In the genomic region with DNA sequence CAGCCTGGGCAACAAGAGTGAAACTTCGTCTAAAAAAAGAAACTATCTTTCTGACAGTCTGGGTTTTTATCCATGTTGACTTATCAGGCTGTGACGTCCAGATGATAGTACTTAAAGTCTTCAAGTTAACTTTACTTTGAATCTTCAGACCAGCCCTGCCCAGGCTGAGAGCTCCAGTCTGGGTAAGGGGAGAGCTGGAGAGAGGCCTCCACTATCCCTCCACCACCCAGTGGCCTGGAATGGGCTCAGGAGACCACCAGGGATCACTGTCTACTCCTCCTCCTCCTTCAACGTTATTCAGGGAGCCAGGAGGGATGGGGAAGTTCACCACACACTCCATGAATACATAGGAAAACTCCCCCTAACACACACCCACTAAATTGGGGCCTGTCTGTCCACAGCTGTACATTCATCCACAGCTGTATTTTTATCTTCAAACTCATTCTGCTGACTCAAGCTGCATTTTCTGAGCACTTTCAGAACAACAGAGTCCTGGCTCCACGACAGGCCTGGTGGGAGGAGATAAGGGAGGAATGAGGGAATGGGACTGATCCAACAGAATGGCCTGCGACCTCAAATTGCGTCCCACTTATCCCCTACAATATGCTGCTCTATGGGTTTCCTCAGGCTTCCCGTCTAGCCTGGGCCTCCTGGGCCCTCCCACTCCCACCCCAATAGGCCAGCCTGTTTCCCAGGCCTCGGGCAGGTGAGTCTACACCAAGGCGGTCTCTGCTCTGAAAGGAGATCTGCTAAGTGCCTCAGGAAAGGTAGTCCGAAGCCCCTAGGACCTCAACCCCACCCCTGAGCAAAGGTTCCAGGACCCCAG, we compare ENCODE assay signal across 1 cellular context.
TF ChIP-seq lines count a peak whose summit lies in the region.

No MANE protein-coding gene starts in this region.

TF ChIP-seq in K562, 482 proteins besides CTCF, POLR2A, EP300 and RAD21 (continued from another document and continues in another):
- TF ChIP-seq, protein P1, sequence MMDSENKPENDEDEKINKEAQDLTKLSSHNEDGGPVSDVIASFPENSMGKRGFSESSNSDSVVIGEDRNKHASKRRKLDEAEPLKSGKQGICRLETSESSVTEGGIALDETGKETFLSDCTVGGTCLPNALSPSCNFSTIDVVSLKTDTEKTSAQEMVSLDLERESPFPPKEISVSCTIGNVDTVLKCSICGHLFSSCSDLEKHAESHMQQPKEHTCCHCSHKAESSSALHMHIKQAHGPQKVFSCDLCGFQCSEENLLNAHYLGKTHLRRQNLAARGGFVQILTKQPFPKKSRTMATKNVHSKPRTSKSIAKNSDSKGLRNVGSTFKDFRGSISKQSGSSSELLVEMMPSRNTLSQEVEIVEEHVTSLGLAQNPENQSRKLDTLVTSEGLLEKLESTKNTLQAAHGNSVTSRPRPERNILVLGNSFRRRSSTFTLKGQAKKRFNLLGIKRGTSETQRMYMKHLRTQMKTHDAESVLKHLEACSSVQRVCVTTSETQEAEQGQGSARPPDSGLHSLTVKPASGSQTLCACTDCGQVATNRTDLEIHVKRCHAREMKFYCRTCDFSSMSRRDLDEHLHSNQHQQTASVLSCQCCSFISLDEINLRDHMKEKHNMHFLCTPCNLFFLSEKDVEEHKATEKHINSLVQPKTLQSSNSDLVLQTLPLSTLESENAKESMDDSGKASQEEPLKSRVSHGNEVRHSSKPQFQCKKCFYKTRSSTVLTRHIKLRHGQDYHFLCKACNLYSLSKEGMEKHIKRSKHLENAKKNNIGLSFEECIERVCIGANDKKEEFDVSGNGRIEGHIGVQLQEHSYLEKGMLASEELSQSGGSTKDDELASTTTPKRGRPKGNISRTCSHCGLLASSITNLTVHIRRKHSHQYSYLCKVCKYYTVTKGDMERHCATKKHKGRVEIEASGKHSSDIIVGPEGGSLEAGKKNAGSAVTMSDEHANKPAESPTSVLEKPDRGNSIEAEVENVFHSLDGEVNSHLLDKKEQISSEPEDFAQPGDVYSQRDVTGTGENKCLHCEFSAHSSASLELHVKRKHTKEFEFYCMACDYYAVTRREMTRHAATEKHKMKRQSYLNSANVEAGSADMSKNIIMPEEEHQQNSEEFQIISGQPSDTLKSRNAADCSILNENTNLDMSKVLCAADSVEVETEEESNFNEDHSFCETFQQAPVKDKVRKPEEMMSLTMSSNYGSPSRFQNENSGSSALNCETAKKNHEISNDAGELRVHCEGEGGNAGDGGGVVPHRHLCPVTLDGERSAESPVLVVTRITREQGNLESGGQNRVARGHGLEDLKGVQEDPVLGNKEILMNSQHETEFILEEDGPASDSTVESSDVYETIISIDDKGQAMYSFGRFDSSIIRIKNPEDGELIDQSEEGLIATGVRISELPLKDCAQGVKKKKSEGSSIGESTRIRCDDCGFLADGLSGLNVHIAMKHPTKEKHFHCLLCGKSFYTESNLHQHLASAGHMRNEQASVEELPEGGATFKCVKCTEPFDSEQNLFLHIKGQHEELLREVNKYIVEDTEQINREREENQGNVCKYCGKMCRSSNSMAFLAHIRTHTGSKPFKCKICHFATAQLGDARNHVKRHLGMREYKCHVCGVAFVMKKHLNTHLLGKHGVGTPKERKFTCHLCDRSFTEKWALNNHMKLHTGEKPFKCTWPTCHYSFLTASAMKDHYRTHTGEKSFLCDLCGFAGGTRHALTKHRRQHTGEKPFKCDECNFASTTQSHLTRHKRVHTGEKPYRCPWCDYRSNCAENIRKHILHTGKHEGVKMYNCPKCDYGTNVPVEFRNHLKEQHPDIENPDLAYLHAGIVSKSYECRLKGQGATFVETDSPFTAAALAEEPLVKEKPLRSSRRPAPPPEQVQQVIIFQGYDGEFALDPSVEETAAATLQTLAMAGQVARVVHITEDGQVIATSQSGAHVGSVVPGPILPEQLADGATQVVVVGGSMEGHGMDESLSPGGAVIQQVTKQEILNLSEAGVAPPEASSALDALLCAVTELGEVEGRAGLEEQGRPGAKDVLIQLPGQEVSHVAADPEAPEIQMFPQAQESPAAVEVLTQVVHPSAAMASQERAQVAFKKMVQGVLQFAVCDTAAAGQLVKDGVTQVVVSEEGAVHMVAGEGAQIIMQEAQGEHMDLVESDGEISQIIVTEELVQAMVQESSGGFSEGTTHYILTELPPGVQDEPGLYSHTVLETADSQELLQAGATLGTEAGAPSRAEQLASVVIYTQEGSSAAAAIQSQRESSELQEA (IDR thresholded peaks at IDR 0.05; ENCODE audit: low read depth) = 0 out of 2 replicates have a peak, but pooled peaks have one; percentile 16
- TF ChIP-seq, protein P2, sequence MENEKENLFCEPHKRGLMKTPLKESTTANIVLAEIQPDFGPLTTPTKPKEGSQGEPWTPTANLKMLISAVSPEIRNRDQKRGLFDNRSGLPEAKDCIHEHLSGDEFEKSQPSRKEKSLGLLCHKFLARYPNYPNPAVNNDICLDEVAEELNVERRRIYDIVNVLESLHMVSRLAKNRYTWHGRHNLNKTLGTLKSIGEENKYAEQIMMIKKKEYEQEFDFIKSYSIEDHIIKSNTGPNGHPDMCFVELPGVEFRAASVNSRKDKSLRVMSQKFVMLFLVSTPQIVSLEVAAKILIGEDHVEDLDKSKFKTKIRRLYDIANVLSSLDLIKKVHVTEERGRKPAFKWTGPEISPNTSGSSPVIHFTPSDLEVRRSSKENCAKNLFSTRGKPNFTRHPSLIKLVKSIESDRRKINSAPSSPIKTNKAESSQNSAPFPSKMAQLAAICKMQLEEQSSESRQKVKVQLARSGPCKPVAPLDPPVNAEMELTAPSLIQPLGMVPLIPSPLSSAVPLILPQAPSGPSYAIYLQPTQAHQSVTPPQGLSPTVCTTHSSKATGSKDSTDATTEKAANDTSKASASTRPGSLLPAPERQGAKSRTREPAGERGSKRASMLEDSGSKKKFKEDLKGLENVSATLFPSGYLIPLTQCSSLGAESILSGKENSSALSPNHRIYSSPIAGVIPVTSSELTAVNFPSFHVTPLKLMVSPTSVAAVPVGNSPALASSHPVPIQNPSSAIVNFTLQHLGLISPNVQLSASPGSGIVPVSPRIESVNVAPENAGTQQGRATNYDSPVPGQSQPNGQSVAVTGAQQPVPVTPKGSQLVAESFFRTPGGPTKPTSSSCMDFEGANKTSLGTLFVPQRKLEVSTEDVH (IDR thresholded peaks at IDR 0.05; ENCODE audit: low read depth, partially characterized antibody) = peak; percentile 50
- TF ChIP-seq SAFB (IDR thresholded peaks at IDR 0.05; ENCODE audit: borderline replicate concordance, low read depth, low read length) = no peak
- TF ChIP-seq ELF1 (tag; IDR thresholded peaks at IDR 0.05) = no peak
- TF ChIP-seq TBP (optimal IDR thresholded peaks at IDR 0.05; ENCODE audit: low read depth, low read length) = peak; percentile 29
- TF ChIP-seq ZFP36 (IDR thresholded peaks at IDR 0.05; ENCODE audit: low read depth, low read length, partially characterized antibody) = peak; percentile 4
- TF ChIP-seq ZNF174 (CRISPR knock-in tag; IDR thresholded peaks at IDR 0.05) = 0 out of 2 replicates have a peak, but pooled peaks have one; percentile 39
- TF ChIP-seq NRF1 (conservative IDR thresholded peaks at IDR 0.05 in 1 of 2, IDR thresholded peaks at IDR 0.05 in 1 of 2) = peak in 1 of 2 experiments; percentile 45
- no peak for TF ChIP-seq NFIX (CRISPR knock-in tag; IDR thresholded peaks at IDR 0.05; ENCODE audit: low read depth)
- TF ChIP-seq GABPB1 (CRISPR knock-in tag; IDR thresholded peaks at IDR 0.05) = peak; percentile 75
- peak; percentile 30; the same call in 1 of the 2 replicates for TF ChIP-seq NR2C1 (IDR thresholded peaks at IDR 0.05)
- peak; percentile 68 for TF ChIP-seq NR2C1 (tag; IDR thresholded peaks at IDR 0.05)
- TF ChIP-seq, protein P3, sequence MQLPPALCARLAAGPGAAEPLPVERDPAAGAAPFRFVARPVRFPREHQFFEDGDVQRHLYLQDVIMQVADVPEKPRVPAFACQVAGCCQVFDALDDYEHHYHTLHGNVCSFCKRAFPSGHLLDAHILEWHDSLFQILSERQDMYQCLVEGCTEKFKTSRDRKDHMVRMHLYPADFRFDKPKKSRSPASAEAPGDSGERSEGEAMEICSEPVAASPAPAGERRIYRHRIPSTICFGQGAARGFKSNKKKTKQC (CRISPR knock-in tag; IDR thresholded peaks at IDR 0.05) = no peak; the same call in 1 of the 2 replicates
- TF ChIP-seq, protein P4, sequence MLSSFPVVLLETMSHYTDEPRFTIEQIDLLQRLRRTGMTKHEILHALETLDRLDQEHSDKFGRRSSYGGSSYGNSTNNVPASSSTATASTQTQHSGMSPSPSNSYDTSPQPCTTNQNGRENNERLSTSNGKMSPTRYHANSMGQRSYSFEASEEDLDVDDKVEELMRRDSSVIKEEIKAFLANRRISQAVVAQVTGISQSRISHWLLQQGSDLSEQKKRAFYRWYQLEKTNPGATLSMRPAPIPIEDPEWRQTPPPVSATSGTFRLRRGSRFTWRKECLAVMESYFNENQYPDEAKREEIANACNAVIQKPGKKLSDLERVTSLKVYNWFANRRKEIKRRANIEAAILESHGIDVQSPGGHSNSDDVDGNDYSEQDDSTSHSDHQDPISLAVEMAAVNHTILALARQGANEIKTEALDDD (IDR thresholded peaks at IDR 0.05) = peak; percentile 71
- peak; percentile 91 for TF ChIP-seq ZKSCAN8 (CRISPR knock-in tag; IDR thresholded peaks at IDR 0.05)
- peak; percentile 98 for TF ChIP-seq SMAD4 (CRISPR knock-in tag; conservative IDR thresholded peaks at IDR 0.05)
- peak; percentile 44 for TF ChIP-seq FOS (IDR thresholded peaks at IDR 0.05; ENCODE audit: extremely low read depth, insufficient read length)
- no peak for TF ChIP-seq CEBPG (CRISPR knock-in tag; IDR thresholded peaks at IDR 0.05)
- no peak for TF ChIP-seq CEBPG (tag; conservative IDR thresholded peaks at IDR 0.05 in 1 of 2, IDR thresholded peaks at IDR 0.05 in 1 of 2)
- no peak for TF ChIP-seq ZNF146 (CRISPR knock-in tag; IDR thresholded peaks at IDR 0.05; ENCODE audit: unreplicated experiment)
- TF ChIP-seq ZNF431 (CRISPR knock-in tag; IDR thresholded peaks at IDR 0.05) = peak; percentile 73; the same call in 1 of the 2 replicates
- TF ChIP-seq, protein P5, sequence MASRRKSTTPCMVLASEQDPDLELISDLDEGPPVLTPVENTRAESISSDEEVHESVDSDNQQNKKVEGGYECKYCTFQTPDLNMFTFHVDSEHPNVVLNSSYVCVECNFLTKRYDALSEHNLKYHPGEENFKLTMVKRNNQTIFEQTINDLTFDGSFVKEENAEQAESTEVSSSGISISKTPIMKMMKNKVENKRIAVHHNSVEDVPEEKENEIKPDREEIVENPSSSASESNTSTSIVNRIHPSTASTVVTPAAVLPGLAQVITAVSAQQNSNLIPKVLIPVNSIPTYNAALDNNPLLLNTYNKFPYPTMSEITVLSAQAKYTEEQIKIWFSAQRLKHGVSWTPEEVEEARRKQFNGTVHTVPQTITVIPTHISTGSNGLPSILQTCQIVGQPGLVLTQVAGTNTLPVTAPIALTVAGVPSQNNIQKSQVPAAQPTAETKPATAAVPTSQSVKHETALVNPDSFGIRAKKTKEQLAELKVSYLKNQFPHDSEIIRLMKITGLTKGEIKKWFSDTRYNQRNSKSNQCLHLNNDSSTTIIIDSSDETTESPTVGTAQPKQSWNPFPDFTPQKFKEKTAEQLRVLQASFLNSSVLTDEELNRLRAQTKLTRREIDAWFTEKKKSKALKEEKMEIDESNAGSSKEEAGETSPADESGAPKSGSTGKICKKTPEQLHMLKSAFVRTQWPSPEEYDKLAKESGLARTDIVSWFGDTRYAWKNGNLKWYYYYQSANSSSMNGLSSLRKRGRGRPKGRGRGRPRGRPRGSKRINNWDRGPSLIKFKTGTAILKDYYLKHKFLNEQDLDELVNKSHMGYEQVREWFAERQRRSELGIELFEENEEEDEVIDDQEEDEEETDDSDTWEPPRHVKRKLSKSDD (conservative IDR thresholded peaks at IDR 0.05; ENCODE audit: low read length) = no peak
- TF ChIP-seq RBBP5 (IDR thresholded peaks at IDR 0.05; ENCODE audit: borderline replicate concordance, insufficient read depth, low read length, poor library complexity, severe bottlenecking) = peak; percentile 34
- peak; percentile 81 for TF ChIP-seq CREM (IDR thresholded peaks at IDR 0.05; ENCODE audit: low read depth)
- 0 out of 2 replicates have a peak, but pooled peaks have one; percentile 81 for TF ChIP-seq ZNF24 (IDR thresholded peaks at IDR 0.05)
- no peak for TF ChIP-seq ZC3H11A (IDR thresholded peaks at IDR 0.05; ENCODE audit: low read depth, low read length)
- peak; percentile 42 for TF ChIP-seq ESRRA (IDR thresholded peaks at IDR 0.05; ENCODE audit: borderline replicate concordance, low read depth)
- peak; percentile 97 for TF ChIP-seq SMARCE1 (IDR thresholded peaks at IDR 0.05)
- TF ChIP-seq, protein P6, sequence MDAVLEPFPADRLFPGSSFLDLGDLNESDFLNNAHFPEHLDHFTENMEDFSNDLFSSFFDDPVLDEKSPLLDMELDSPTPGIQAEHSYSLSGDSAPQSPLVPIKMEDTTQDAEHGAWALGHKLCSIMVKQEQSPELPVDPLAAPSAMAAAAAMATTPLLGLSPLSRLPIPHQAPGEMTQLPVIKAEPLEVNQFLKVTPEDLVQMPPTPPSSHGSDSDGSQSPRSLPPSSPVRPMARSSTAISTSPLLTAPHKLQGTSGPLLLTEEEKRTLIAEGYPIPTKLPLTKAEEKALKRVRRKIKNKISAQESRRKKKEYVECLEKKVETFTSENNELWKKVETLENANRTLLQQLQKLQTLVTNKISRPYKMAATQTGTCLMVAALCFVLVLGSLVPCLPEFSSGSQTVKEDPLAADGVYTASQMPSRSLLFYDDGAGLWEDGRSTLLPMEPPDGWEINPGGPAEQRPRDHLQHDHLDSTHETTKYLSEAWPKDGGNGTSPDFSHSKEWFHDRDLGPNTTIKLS (IDR thresholded peaks at IDR 0.05; ENCODE audit: borderline replicate concordance, low read depth) = peak; percentile 49; the same call in 1 of the 2 replicates
- peak; percentile 95 for TF ChIP-seq ZNF584 (CRISPR knock-in tag; IDR thresholded peaks at IDR 0.05; ENCODE audit: low read depth)
- TF ChIP-seq CXXC5 (CRISPR knock-in tag; IDR thresholded peaks at IDR 0.05) = peak; percentile 99
- TF ChIP-seq, protein P7, sequence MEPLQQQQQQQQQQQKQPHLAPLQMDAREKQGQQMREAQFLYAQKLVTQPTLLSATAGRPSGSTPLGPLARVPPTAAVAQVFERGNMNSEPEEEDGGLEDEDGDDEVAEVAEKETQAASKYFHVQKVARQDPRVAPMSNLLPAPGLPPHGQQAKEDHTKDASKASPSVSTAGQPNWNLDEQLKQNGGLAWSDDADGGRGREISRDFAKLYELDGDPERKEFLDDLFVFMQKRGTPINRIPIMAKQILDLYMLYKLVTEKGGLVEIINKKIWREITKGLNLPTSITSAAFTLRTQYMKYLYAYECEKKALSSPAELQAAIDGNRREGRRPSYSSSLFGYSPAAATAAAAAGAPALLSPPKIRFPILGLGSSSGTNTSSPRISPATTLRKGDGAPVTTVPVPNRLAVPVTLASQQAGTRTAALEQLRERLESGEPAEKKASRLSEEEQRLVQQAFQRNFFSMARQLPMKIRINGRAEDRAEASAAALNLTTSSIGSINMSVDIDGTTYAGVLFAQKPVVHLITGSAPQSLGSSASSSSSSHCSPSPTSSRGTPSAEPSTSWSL (CRISPR knock-in tag; IDR thresholded peaks at IDR 0.05; ENCODE audit: borderline replicate concordance) = no peak
- TF ChIP-seq CCNT2 (IDR thresholded peaks at IDR 0.05; ENCODE audit: borderline replicate concordance, extremely low read depth, insufficient read length, low read depth, low read length) = peak; percentile 94
- TF ChIP-seq ZNF232 (CRISPR knock-in tag; IDR thresholded peaks at IDR 0.05) = 0 out of 2 replicates have a peak, but pooled peaks have one; percentile 15
- peak; percentile 87 for TF ChIP-seq BCOR (IDR thresholded peaks at IDR 0.05)
- TF ChIP-seq ZNF311 (CRISPR knock-in tag; IDR thresholded peaks at IDR 0.05) = no peak
